29 cellular contexts compared by ENCODE assay signal in genomic region chr7:136714062-136714461, GRCh38.
"Had no signal": no experiment of that assay in that cellular context is flagged by ENCODE, and none has a peak within 500 bp of the region (broad histone marks: within the 10 kb centered on the region; RNA-seq: fewer than 3 reads in every experiment).

No MANE protein-coding gene starts in this region.

- ATAC-seq: stimulated activated effector memory CD8-positive, alpha-beta T cell treated with anti-CD3 and anti-CD28 coated beads, Interleukin-12 subunit alpha, Interleukin-12 subunit beta, amount 100 ng/mL, for 72 hours; stimulated activated memory B cell treated with anti-CD40 and anti-IgM and Interleukin-4, amounts not matched to agents 10 μg/mL and 1 μg/mL and 100 μg/mL, for 72 hours; stimulated activated naive B cell treated with anti-CD40 and anti-IgM and Interleukin-4, amounts not matched to agents 10 μg/mL and 1 μg/mL and 100 μg/mL, for 72 hours; stimulated activated naive CD8-positive, alpha-beta T cell treated with anti-CD3 and anti-CD28 coated beads, Interleukin-15, amount 100 ng/mL, for 72 hours; stimulated activated naive CD8-positive, alpha-beta T cell treated with anti-CD3 and anti-CD28 coated beads, Interleukin-15, Interleukin-2, amounts not matched to agents 100 U/mL and 50 U/mL, for 24 hours; upper lobe of right lung had no signal

- H3K36me3 ChIP-seq: stomach, suprapubic skin, thoracic aorta, thyroid gland, tibial artery, tibial nerve, transverse colon, upper lobe of left lung, upper lobe of right lung, uterus, vagina had no signal

- DNase-seq: stimulated activated CD4-positive, alpha-beta T cell treated with anti-CD3 and anti-CD28 coated beads, Interleukin-2, amount 100 ng/mL, for 48 hours; stimulated activated CD4-positive, alpha-beta T cell treated with anti-CD3 and anti-CD28 coated beads, Interleukin-4, amount 100 ng/mL, for 1 hour; stimulated activated CD4-positive, alpha-beta T cell treated with anti-CD3 and anti-CD28 coated beads, Interleukin-4, amount 100 ng/mL, for 24 hours; stimulated activated CD4-positive, alpha-beta T cell treated with anti-CD3 and anti-CD28 coated beads, Interleukin-4, amount 100 ng/mL, for 4 hours; stimulated activated CD8-positive, alpha-beta memory T cell treated with anti-CD3 and anti-CD28 coated beads, Interleukin-4, amount 100 ng/mL, for 48 hours; stimulated activated naive B cell treated with anti-CD40 and anti-IgM and Interleukin-4, amounts not matched to agents 10 μg/mL and 1 μg/mL and 100 μg/mL, for 72 hours; stimulated activated naive CD4-positive, alpha-beta T cell; stimulated activated naive CD4-positive, alpha-beta T cell treated with Interleukin-2 at 50 U/mL for 16 hours; stimulated activated naive CD8-positive, alpha-beta T cell treated with anti-CD3 and anti-CD28 coated beads, Interleukin-15, amount 100 ng/mL, for 72 hours; stimulated activated naive CD8-positive, alpha-beta T cell treated with anti-CD3 and anti-CD28 coated beads, Interleukin-15, Interleukin-2, amounts not matched to agents 100 U/mL and 50 U/mL, for 24 hours; stomach; substantia nigra; testis; thyroid gland; tibial artery; transverse colon; trophoblast cell; upper lobe of left lung; upper lobe of right lung; uterus had no signal

- FAIRE-seq: urothelium cell line had no signal

- H3K27ac ChIP-seq: stomach, suprapubic skin, testis, thoracic aorta, thyroid gland, tibial artery, tibial nerve, transverse colon, upper lobe of left lung, upper lobe of right lung, uterus, vagina had no signal

- H3K27me3 Mint-ChIP-seq: stimulated activated memory B cell treated with anti-CD40 and anti-IgM and Interleukin-4, amounts not matched to agents 10 μg/mL and 1 μg/mL and 100 μg/mL, for 72 hours; stimulated activated naive B cell treated with anti-CD40 and anti-IgM and Interleukin-4, amounts not matched to agents 10 μg/mL and 1 μg/mL and 100 μg/mL, for 72 hours; stimulated activated naive CD8-positive, alpha-beta T cell treated with anti-CD3 and anti-CD28 coated beads, Interleukin-15, amount 100 ng/mL, for 72 hours; stimulated activated naive CD8-positive, alpha-beta T cell treated with anti-CD3 and anti-CD28 coated beads, Interleukin-15, Interleukin-2, amounts not matched to agents 100 ng/mL and 50 ng/mL, for 24 hours; type B pancreatic cell had no signal

- H3K4me1 ChIP-seq: stomach, suprapubic skin, testis, tibial artery, tibial nerve, transverse colon, upper lobe of left lung, upper lobe of right lung, uterus, vagina had no signal

- H3K4me1 Mint-ChIP-seq: stimulated activated effector memory CD8-positive, alpha-beta T cell treated with anti-CD3 and anti-CD28 coated beads, Interleukin-12 subunit alpha, Interleukin-12 subunit beta, amount 100 ng/mL, for 72 hours; stimulated activated memory B cell treated with anti-CD40 and anti-IgM and Interleukin-4, amounts not matched to agents 10 μg/mL and 1 μg/mL and 100 μg/mL, for 72 hours; stimulated activated naive B cell treated with anti-CD40 and anti-IgM and Interleukin-4, amounts not matched to agents 10 μg/mL and 1 μg/mL and 100 μg/mL, for 72 hours; stimulated activated naive CD8-positive, alpha-beta T cell treated with anti-CD3 and anti-CD28 coated beads, Interleukin-15, amount 100 ng/mL, for 72 hours had no signal

- H3K27me3 ChIP-seq: stomach, suprapubic skin, testis, thyroid gland, tibial artery, tibial nerve, transverse colon, upper lobe of left lung, upper lobe of right lung, uterus, vagina had no signal

- H3K4me3 Mint-ChIP-seq: stimulated activated effector memory CD8-positive, alpha-beta T cell treated with anti-CD3 and anti-CD28 coated beads, Interleukin-12 subunit alpha, Interleukin-12 subunit beta, amount 100 ng/mL, for 72 hours; stimulated activated memory B cell treated with anti-CD40 and anti-IgM and Interleukin-4, amounts not matched to agents 10 μg/mL and 1 μg/mL and 100 μg/mL, for 72 hours; stimulated activated naive B cell treated with anti-CD40 and anti-IgM and Interleukin-4, amounts not matched to agents 10 μg/mL and 1 μg/mL and 100 μg/mL, for 72 hours; stimulated activated naive CD8-positive, alpha-beta T cell treated with anti-CD3 and anti-CD28 coated beads, Interleukin-15, amount 100 ng/mL, for 72 hours; stimulated activated naive CD8-positive, alpha-beta T cell treated with anti-CD3 and anti-CD28 coated beads, Interleukin-15, Interleukin-2, amounts not matched to agents 100 ng/mL and 50 ng/mL, for 24 hours; type B pancreatic cell had no signal

- H3K9me3 Mint-ChIP-seq: type B pancreatic cell had no signal

- H3K4me3 ChIP-seq: stomach, suprapubic skin, testis, thoracic aorta, thyroid gland, tibial artery, tibial nerve, transverse colon, upper lobe of left lung, upper lobe of right lung, uterus, vagina had no signal

- H3K36me3 Mint-ChIP-seq: stimulated activated effector memory CD8-positive, alpha-beta T cell treated with anti-CD3 and anti-CD28 coated beads, Interleukin-12 subunit alpha, Interleukin-12 subunit beta, amount 100 ng/mL, for 72 hours; stimulated activated memory B cell treated with anti-CD40 and anti-IgM and Interleukin-4, amounts not matched to agents 10 μg/mL and 1 μg/mL and 100 μg/mL, for 72 hours; stimulated activated naive B cell treated with anti-CD40 and anti-IgM and Interleukin-4, amounts not matched to agents 10 μg/mL and 1 μg/mL and 100 μg/mL, for 72 hours; type B pancreatic cell had no signal

- H3K27ac Mint-ChIP-seq: stimulated activated effector memory CD8-positive, alpha-beta T cell treated with anti-CD3 and anti-CD28 coated beads, Interleukin-12 subunit alpha, Interleukin-12 subunit beta, amount 100 ng/mL, for 72 hours; stimulated activated memory B cell treated with anti-CD40 and anti-IgM and Interleukin-4, amounts not matched to agents 10 μg/mL and 1 μg/mL and 100 μg/mL, for 72 hours; stimulated activated naive B cell treated with anti-CD40 and anti-IgM and Interleukin-4, amounts not matched to agents 10 μg/mL and 1 μg/mL and 100 μg/mL, for 72 hours; stimulated activated naive CD8-positive, alpha-beta T cell treated with anti-CD3 and anti-CD28 coated beads, Interleukin-15, amount 100 ng/mL, for 72 hours; stimulated activated naive CD8-positive, alpha-beta T cell treated with anti-CD3 and anti-CD28 coated beads, Interleukin-15, Interleukin-2, amounts not matched to agents 100 ng/mL and 50 ng/mL, for 24 hours; type B pancreatic cell had no signal

- H3K9me3 ChIP-seq: stomach, suprapubic skin, testis, thoracic aorta, thyroid gland, tibial artery, tibial nerve, transverse colon, upper lobe of left lung, upper lobe of right lung, uterus, vagina had no signal
